Comparison of ENCODE assay signal across 8 cellular contexts in genomic region chr1:10430216-10431064, GRCh38. TPM values are rescaled to one million over a fixed set of nuclear protein-coding genes. Genes with fewer than 3 reads are reported as not detected.
DNase-seq lines count a peak whose midpoint lies in the region; TF ChIP-seq lines count a peak whose summit lies in the region.

TSS of gene CENPS (plus strand) at chr1:10430433. CDS start at chr1:10430518, 85 bp downstream.

- H3K9ac ChIP-seq in Loucy (ENCODE audit: low read depth, low read length, poor library complexity, severe bottlenecking) (peak within 1 kb of the TSS; percentile 70), neuronal stem cell (ENCODE audit: low read depth, low read length, poor library complexity) (peak within 1 kb of the TSS; percentile 97), subcutaneous abdominal adipose tissue (ENCODE audit: low read length in 5 of 5) (peak within 1 kb of the TSS; percentile 44 to 92 (median 83))

- H3K4me1 ChIP-seq in Loucy (ENCODE audit: insufficient read depth, low read length, poor library complexity, severe bottlenecking) (peaks cover 12% of the 10 kb centered on the region), SJSA1 (replicated peaks) (peaks cover 15% of the 10 kb centered on the region), neuronal stem cell (ENCODE audit: control insufficient read depth in 2 of 2, insufficient read depth in 1 of 2, low read depth in 1 of 2, low read length in 2 of 2) (peaks cover 8 to 10% of the 10 kb centered on the region in 2 donors), subcutaneous abdominal adipose tissue (ENCODE audit: control insufficient read depth in 5 of 5, insufficient read depth in 5 of 5, low read length in 5 of 5) (peaks cover 6 to 26% (median 21%) of the 10 kb centered on the region in 5 donors)

- H4K20me1 ChIP-seq in Loucy (ENCODE audit: insufficient read depth, low read length, poor library complexity, severe bottlenecking), result no peaks in the 10 kb centered on the region

- H3K79me1 ChIP-seq in neuronal stem cell (ENCODE audit: low read depth, low read length), result peaks cover 11% of the 10 kb centered on the region

- H3K27me3 ChIP-seq in H7 (ENCODE audit: control insufficient read depth, insufficient read depth, low read length) (no peaks in the 10 kb centered on the region), Loucy (ENCODE audit: insufficient read depth, low read length, poor library complexity, severe bottlenecking) (no peaks in the 10 kb centered on the region), SJSA1 (replicated peaks) (no peaks in the 10 kb centered on the region), neuronal stem cell (ENCODE audit: control insufficient read depth in 3 of 3, insufficient read depth in 3 of 3, low read depth in 1 of 3, low read length in 3 of 3) (no peaks in the 10 kb centered on the region), subcutaneous abdominal adipose tissue (ENCODE audit: control insufficient read depth in 5 of 5, insufficient read depth in 4 of 5, low read length in 5 of 5) (no peaks in the 10 kb centered on the region)

- no peak within 1 kb of the TSS for H3K14ac ChIP-seq in neuronal stem cell (ENCODE audit: low read length)

- H3K27ac ChIP-seq in SJSA1 (peak within 1 kb of the TSS; percentile 71), neuronal stem cell (replicated peaks; ENCODE audit: low read length) (peak within 1 kb of the TSS; percentile 94), subcutaneous abdominal adipose tissue (ENCODE audit: low read depth, low read length) (peak within 1 kb of the TSS; percentile 37)

- H3K9me3 ChIP-seq in Loucy (ENCODE audit: insufficient read depth, low read depth, low read length) (no peaks in the 10 kb centered on the region), SJSA1 (replicated peaks) (no peaks in the 10 kb centered on the region), neuronal stem cell (replicated peaks in 1 of 2; ENCODE audit: control insufficient read depth in 2 of 2, insufficient read depth in 1 of 2, low read depth in 1 of 2, low read length in 2 of 2) (no peaks in the 10 kb centered on the region), subcutaneous abdominal adipose tissue (ENCODE audit: control insufficient read depth in 5 of 5, low read length in 5 of 5) (no peaks in the 10 kb centered on the region)

- peak; percentile 64 for DNase-seq in GF-D8 (lab: John Stamatoyannopoulos, UW)
- DNase-seq in H7, result peak; percentile 100
- peak; percentile 90 to 97 for DNase-seq in SJSA1 (ENCODE audit: low read depth in 1 of 2, low spot score in 2 of 2)
- peak; percentile 90 for DNase-seq in activated gamma-delta T cell treated with anti-CD3 and anti-CD28 coated beads, Interleukin-2, amount 50 U/mL, for 16 hours (ENCODE audit: low read depth)
- DNase-seq in foreskin melanocyte, result peak; percentile 80
- peak; percentile 94 for DNase-seq in neuronal stem cell (ENCODE audit: low spot score)

- H3K18ac ChIP-seq in neuronal stem cell (ENCODE audit: low read length), result peak within 1 kb of the TSS; percentile 98

- WGBS in neuronal stem cell (ENCODE audit: extremely low coverage in 2 of 2, insufficient read length in 2 of 2, insufficient replicate concordance in 1 of 2), 2 donors, result no CpG with 5 or more reads among the region's 94 CpGs

- H4K91ac ChIP-seq in neuronal stem cell (ENCODE audit: low read depth, low read length, poor library complexity), result no peak within 1 kb of the TSS

- H3K4me3 ChIP-seq in H7 (ENCODE audit: insufficient read depth, low read depth, low read length) (peak within 1 kb of the TSS; percentile 87), Loucy (ENCODE audit: low read length, poor library complexity, severe bottlenecking) (peak within 1 kb of the TSS; percentile 96), SJSA1 (peak within 1 kb of the TSS; percentile 64), neuronal stem cell (ENCODE audit: low read length in 2 of 2) (peak within 1 kb of the TSS; percentile 82 to 93), subcutaneous abdominal adipose tissue (ENCODE audit: low read depth in 1 of 5, low read length in 5 of 5) (peak within 1 kb of the TSS; percentile 79 to 95 (median 90))

- peak within 1 kb of the TSS; percentile 88 for H4K8ac ChIP-seq in neuronal stem cell (ENCODE audit: low read depth, low read length)

- H3K79me2 ChIP-seq in Loucy (ENCODE audit: insufficient read depth, low read length), result peaks cover 11% of the 10 kb centered on the region

- H2BK120ac ChIP-seq in neuronal stem cell (ENCODE audit: low read depth, low read length), result no peak within 1 kb of the TSS

- H3K4me2 ChIP-seq in Loucy (ENCODE audit: low read depth, low read length, poor library complexity, severe bottlenecking) (peak within 1 kb of the TSS; percentile 86), neuronal stem cell (ENCODE audit: insufficient read depth, low read length, poor library complexity, severe bottlenecking) (peak within 1 kb of the TSS; percentile 88)

- H2AFZ ChIP-seq in Loucy (ENCODE audit: low read length) (peak within 1 kb of the TSS; percentile 94), neuronal stem cell (ENCODE audit: low read length) (peak within 1 kb of the TSS; percentile 97)

- H2AK5ac ChIP-seq in neuronal stem cell (ENCODE audit: low read depth, low read length), result peak within 1 kb of the TSS; percentile 43

- H3K36me3 ChIP-seq in H7 (replicated peaks; ENCODE audit: control insufficient read depth, insufficient read depth, low read length), result no peaks in the 10 kb centered on the region
- H3K36me3 ChIP-seq in Loucy (ENCODE audit: insufficient read depth, low read length), result no peaks in the 10 kb centered on the region
- no peaks in the 10 kb centered on the region for H3K36me3 ChIP-seq in SJSA1
- H3K36me3 ChIP-seq in neuronal stem cell (replicated peaks in 1 of 2; ENCODE audit: control insufficient read depth in 2 of 2, insufficient read depth in 2 of 2, low read length in 2 of 2), result peaks cover 3 to 25% of the 10 kb centered on the region in 2 donors
- H3K36me3 ChIP-seq in subcutaneous abdominal adipose tissue (ENCODE audit: control insufficient read depth in 5 of 5, insufficient read depth in 5 of 5, low read length in 5 of 5), result no peaks in the 10 kb centered on the region

- TF ChIP-seq CTCF in Loucy (conservative IDR thresholded peaks at IDR 0.05; ENCODE audit: low read length), result peak; percentile 74

- H2BK15ac ChIP-seq in neuronal stem cell (ENCODE audit: low read length), result peak within 1 kb of the TSS; percentile 61

- peak within 1 kb of the TSS; percentile 2 for H3K4ac ChIP-seq in neuronal stem cell (ENCODE audit: low read length)

- H3F3A ChIP-seq in Loucy (ENCODE audit: low read depth), result no peaks in the 10 kb centered on the region

- H3K23ac ChIP-seq in neuronal stem cell (ENCODE audit: low read depth, low read length, poor library complexity), result peak within 1 kb of the TSS; percentile 50

- peak within 1 kb of the TSS; percentile 32 for H2BK5ac ChIP-seq in neuronal stem cell (ENCODE audit: low read length)

- H3K9me2 ChIP-seq in Loucy (replicated peaks; ENCODE audit: low read depth, low read length), result no peaks in the 10 kb centered on the region

- no peak within 1 kb of the TSS for H2BK12ac ChIP-seq in neuronal stem cell (ENCODE audit: low read length)

RNA-seq across cellular contexts. Expression of gene CENPS, which starts in this region (rescaled TPM):
- total RNA-seq in H7 (2014; rRNA removed; shearing (Covaris generic)), result 14.7 and 19.1 TPM in 2 replicates
- total RNA-seq in SJSA1 (2014; rRNA removed; shearing (Covaris generic)), result 4.9 and 14.6 TPM in 2 replicates
- polyA plus RNA-seq in neuronal stem cell (2013, experiment 1 of 2), result 25.9 TPM
- 26.8 TPM for polyA plus RNA-seq in neuronal stem cell (2013, experiment 2 of 2)

Comparison
In these comparisons a context has a peak if more than half of its experiments do, and no peak if none do; other contexts are left out.
1. Peak in every context shown above with its lines: DNase-seq, H3K4me3 ChIP-seq and H3K27ac ChIP-seq.
2. H3K27ac ChIP-seq: peak in every context shown above with its lines; median percentile 94 in neuronal stem cell; 71 in SJSA1; 37 in subcutaneous abdominal adipose tissue.